In the genomic region with DNA sequence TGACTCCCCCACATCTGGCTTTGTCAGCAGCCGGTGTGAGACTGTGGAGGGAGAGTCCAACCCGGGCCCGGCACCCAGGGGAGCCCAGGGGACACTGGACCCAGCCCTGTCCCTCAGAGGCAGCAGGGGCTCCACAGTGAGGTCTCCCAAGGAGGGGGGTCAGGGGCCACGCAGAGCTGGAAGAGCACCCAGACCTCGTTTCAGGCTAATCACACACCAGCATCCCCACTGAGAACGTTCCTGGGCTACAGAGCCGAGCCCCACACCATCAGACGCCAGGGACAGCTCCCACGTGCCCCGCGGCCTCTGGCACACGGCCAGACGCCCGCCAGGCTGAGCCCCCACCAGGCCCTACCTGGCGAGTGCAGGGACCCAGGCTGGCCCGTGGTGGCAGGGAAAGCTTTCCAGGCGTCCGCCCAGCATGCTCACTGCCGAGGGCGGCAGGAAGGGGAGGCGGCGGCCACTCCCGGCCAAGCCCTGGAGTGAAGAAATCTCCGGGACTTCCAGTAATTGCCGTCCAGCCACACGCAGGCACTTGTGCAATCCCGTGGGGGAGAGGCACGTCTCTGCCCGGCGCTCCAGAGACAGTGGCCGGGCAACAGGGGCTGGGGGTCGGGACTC, we compare ENCODE assay signal across 9 cellular contexts. TPM values are rescaled to one million over a fixed set of nuclear protein-coding genes. Genes with fewer than 3 reads are reported as not detected.
DNase-seq lines count a peak whose midpoint lies in the region; ATAC-seq and TF ChIP-seq lines count a peak whose summit lies in the region.
"Had no signal": no experiment of that assay in that cellular context is flagged by ENCODE, and none has a peak within 500 bp of the region (broad histone marks: within the 10 kb centered on the region; RNA-seq: fewer than 3 reads in every experiment).

No MANE protein-coding gene starts in this region.

- peaks cover 67% of the 10 kb centered on the region for H3K4me1 Mint-ChIP-seq in dendritic cell treated with granulocyte-macrophage colony-stimulating factor and Interleukin-4, amounts not matched to agents 40 ng/mL and 50 ng/mL, for 4 days (ENCODE audit: low read depth)

- TF ChIP-seq CTCF in lower leg skin (IDR thresholded peaks at IDR 0.05) (no peak), tibial artery (IDR thresholded peaks at IDR 0.05) (peak in 1 of 2 experiments; percentile 25)

- peak overlapping the region; percentile 86 for H3K27ac Mint-ChIP-seq in dendritic cell treated with granulocyte-macrophage colony-stimulating factor and Interleukin-4, amounts not matched to agents 40 ng/mL and 50 ng/mL, for 4 days

- peaks cover 5 to 58% (median 19%) of the 10 kb centered on the region in 3 donors for H3K36me3 ChIP-seq in tibial artery

- no peak for TF ChIP-seq POLR2A in lower leg skin (IDR thresholded peaks at IDR 0.05)

- H3K9me3 Mint-ChIP-seq in dendritic cell treated with granulocyte-macrophage colony-stimulating factor and Interleukin-4, amounts not matched to agents 40 ng/mL and 50 ng/mL, for 4 days = no peaks in the 10 kb centered on the region

- H3K36me3 Mint-ChIP-seq in dendritic cell treated with granulocyte-macrophage colony-stimulating factor and Interleukin-4, amounts not matched to agents 40 ng/mL and 50 ng/mL, for 4 days (ENCODE audit: low read depth) = peaks cover 83% of the 10 kb centered on the region

- intact Hi-C loops in dendritic cell treated with granulocyte-macrophage colony-stimulating factor and Interleukin-4, amounts not matched to agents 40 ng/mL and 50 ng/mL, for 4 days (cut with micrococcal nuclease) = no loop called here
- intact Hi-C loops in lower leg skin (cut with DNase I; ENCODE audit: low total_unique reads) (no loop called here), tibial artery (cut with DNase I; ENCODE audit: low total_unique reads) (no loop called here)

- no peak for ATAC-seq in HG03565 (IDR thresholded peaks at IDR 0.05; ENCODE audit: unreplicated experiment)

- no peak overlapping the region for H3K4me3 ChIP-seq in lower leg skin (ENCODE audit: low read depth, poor library complexity, severe bottlenecking)
- H3K4me3 ChIP-seq in tibial artery = peak overlapping the region; percentile 1 to 24
- H3K4me3 ChIP-seq: SK-N-MC had no signal

- no peaks in the 10 kb centered on the region for H3K27me3 Mint-ChIP-seq in dendritic cell treated with granulocyte-macrophage colony-stimulating factor and Interleukin-4, amounts not matched to agents 40 ng/mL and 50 ng/mL, for 4 days

- no peaks in the 10 kb centered on the region for H3K27me3 ChIP-seq in tibial artery

- 2 to 7% methylated on average over 10 to 24 of the region's 32 CpGs for WGBS in lower leg skin, 2 donors

- peak overlapping the region; percentile 75 for H3K4me3 Mint-ChIP-seq in dendritic cell treated with granulocyte-macrophage colony-stimulating factor and Interleukin-4, amounts not matched to agents 40 ng/mL and 50 ng/mL, for 4 days

- H3K4me1 ChIP-seq in tibial artery = peaks cover 0 to 69% (median 51%) of the 10 kb centered on the region in 4 donors

- H3K27ac ChIP-seq in tibial artery = peak overlapping the region; percentile 79 to 92
- H3K27ac ChIP-seq: SK-N-MC had no signal

- DNase-seq in MV-4-11 (lab: John Stamatoyannopoulos, UW) = peak; percentile 72
- DNase-seq in lower leg skin (ENCODE audit: low spot score in 2 of 2) = peak; percentile 83 to 98
- peak; percentile 92 to 95 for DNase-seq in tibial artery
- no peak for DNase-seq in NCI-H2171 (lab: John Stamatoyannopoulos, UW)
- no peak for DNase-seq in RPMI8226
- no peak for DNase-seq in NCI-H1105 treated with DMSO at 0.1 percent for 48 hours (lab: John Stamatoyannopoulos, UW)

- H3K9me3 ChIP-seq in tibial artery = no peaks in the 10 kb centered on the region

RNA-seq across cellular contexts. Expression of a gene that starts 19.2 kb away (rescaled TPM):
- 10 to 100 TPM; 54.8 to 68.6 (median 60.3) TPM for total RNA-seq in lower leg skin

RNA-seq across cellular contexts. Expression of a gene that starts 50.7 kb away (rescaled TPM):
- 100 to 1,000 TPM in 1 of 4 donors, 10 to 100 TPM in 3; 74.0 to 106 (median 78.4) TPM for total RNA-seq in lower leg skin

RNA-seq across cellular contexts. Expression of a gene that starts 51.0 kb away (rescaled TPM):
- total RNA-seq in lower leg skin = 100 to 1,000 TPM; 375 to 507 (median 469) TPM

RNA-seq across cellular contexts. Expression of a gene that starts 59.7 kb away (rescaled TPM):
- total RNA-seq in lower leg skin = 100 to 1,000 TPM in 3 of 4 donors, 10 to 100 TPM in 1; 93.3 to 198 (median 123) TPM

Comparison
In these comparisons a context has a peak if more than half of its experiments do, and no peak if none do; other contexts are left out.
1. DNase-seq: peak in MV-4-11 (single experiment), lower leg skin (2 of 2) and tibial artery (2 of 2); none in NCI-H2171 (single experiment), RPMI8226 (single experiment) and NCI-H1105 treated with DMSO at 0.1 percent for 48 hours (single experiment).